1 cellular context compared by ENCODE assay signal in genomic region chr21:39379986-39380891, GRCh38.
A peak's percentile ranks its signal among the peaks of the same experiment; 100 is the strongest.
TF ChIP-seq lines count a peak whose summit lies in the region.

No MANE protein-coding gene starts in this region.

TF ChIP-seq in SK-N-SH, 30 proteins besides CTCF, POLR2A, EP300 and RAD21 (continued from another document):
- TF ChIP-seq TEAD4 (IDR thresholded peaks at IDR 0.05; ENCODE audit: borderline replicate concordance, insufficient read depth) (no peak), SMC3 (IDR thresholded peaks at IDR 0.05; ENCODE audit: low read depth, low read length) (no peak), MXI1 (IDR thresholded peaks at IDR 0.05; ENCODE audit: low read depth, low read length) (peak; percentile 90), USF1 (IDR thresholded peaks at IDR 0.05; ENCODE audit: borderline replicate concordance, low read depth) (no peak), EZH2phosphoT487 (IDR thresholded peaks at IDR 0.05; ENCODE audit: borderline replicate concordance, low read depth) (no peak), RXRA (IDR thresholded peaks at IDR 0.05; ENCODE audit: borderline replicate concordance, low read depth) (no peak), FOSL2 (IDR thresholded peaks at IDR 0.05; ENCODE audit: borderline replicate concordance, low read depth) (no peak), POLR2AphosphoS5 (IDR thresholded peaks at IDR 0.05; ENCODE audit: low read depth, low read length) (peak; percentile 66; the same call in 1 of the 2 replicates), RFX5 (IDR thresholded peaks at IDR 0.05; ENCODE audit: low read length) (no peak), CHD2 (IDR thresholded peaks at IDR 0.05; ENCODE audit: low read length, partially characterized antibody) (peak; percentile 68), YY1 (IDR thresholded peaks at IDR 0.05; ENCODE audit: low read depth) (peak; percentile 42; the same call in 1 of the 2 replicates), ELF1 (IDR thresholded peaks at IDR 0.05) (0 out of 2 replicates have a peak, but pooled peaks have one; percentile 26)
- TF ChIP-seq, protein P1, sequence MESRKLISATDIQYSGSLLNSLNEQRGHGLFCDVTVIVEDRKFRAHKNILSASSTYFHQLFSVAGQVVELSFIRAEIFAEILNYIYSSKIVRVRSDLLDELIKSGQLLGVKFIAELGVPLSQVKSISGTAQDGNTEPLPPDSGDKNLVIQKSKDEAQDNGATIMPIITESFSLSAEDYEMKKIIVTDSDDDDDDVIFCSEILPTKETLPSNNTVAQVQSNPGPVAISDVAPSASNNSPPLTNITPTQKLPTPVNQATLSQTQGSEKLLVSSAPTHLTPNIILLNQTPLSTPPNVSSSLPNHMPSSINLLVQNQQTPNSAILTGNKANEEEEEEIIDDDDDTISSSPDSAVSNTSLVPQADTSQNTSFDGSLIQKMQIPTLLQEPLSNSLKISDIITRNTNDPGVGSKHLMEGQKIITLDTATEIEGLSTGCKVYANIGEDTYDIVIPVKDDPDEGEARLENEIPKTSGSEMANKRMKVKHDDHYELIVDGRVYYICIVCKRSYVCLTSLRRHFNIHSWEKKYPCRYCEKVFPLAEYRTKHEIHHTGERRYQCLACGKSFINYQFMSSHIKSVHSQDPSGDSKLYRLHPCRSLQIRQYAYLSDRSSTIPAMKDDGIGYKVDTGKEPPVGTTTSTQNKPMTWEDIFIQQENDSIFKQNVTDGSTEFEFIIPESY (IDR thresholded peaks at IDR 0.05; ENCODE audit: borderline replicate concordance, low read depth) = no peak
- TF ChIP-seq, protein P2, sequence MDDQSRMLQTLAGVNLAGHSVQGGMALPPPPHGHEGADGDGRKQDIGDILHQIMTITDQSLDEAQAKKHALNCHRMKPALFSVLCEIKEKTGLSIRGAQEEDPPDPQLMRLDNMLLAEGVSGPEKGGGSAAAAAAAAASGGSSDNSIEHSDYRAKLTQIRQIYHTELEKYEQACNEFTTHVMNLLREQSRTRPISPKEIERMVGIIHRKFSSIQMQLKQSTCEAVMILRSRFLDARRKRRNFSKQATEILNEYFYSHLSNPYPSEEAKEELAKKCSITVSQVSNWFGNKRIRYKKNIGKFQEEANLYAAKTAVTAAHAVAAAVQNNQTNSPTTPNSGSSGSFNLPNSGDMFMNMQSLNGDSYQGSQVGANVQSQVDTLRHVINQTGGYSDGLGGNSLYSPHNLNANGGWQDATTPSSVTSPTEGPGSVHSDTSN (IDR thresholded peaks at IDR 0.05) = no peak
